In genomic region chr1:45913183-45913924, GRCh38 we compare ENCODE assay signal across 9 cellular contexts.
DNase-seq lines count a peak whose midpoint lies in the region; ATAC-seq, FAIRE-seq and TF ChIP-seq lines count a peak whose summit lies in the region.
"Had no signal": no experiment of that assay in that cellular context is flagged by ENCODE, and none has a peak within 500 bp of the region (broad histone marks: within the 10 kb centered on the region; RNA-seq: fewer than 3 reads in every experiment).

No MANE protein-coding gene starts in this region.

- H3K36me3 Mint-ChIP-seq in WTC11: no peaks in the 10 kb centered on the region

- intact Hi-C loops in left ventricle myocardium inferior (cut with micrococcal nuclease): no loop called here

- H3K36me3 ChIP-seq in left ventricle myocardium inferior (peaks cover 9% of the 10 kb centered on the region), small intestine (ENCODE audit: control insufficient read depth in 2 of 2, insufficient read depth in 2 of 2, low read length in 2 of 2) (no peaks in the 10 kb centered on the region)

- peak; percentile 30 for ATAC-seq in WTC11

- POLR2A ChIA-PET in WTC11 (lab: Charles Lee): interaction anchor here (0.5 kb wide), 1 partner anchor 1253 kb away, joined by 4 read pairs; no protein-coding TSS in a partner anchor

- TF ChIP-seq CTCF in WTC11 (IDR thresholded peaks at IDR 0.05): no peak
- no peak for TF ChIP-seq CTCF in left ventricle myocardium inferior (IDR thresholded peaks at IDR 0.05; ENCODE audit: borderline replicate concordance)

- FAIRE-seq in small intestine (lab: Jason Lieb, UNC): no peak

- 48 to 66% (median 64%) methylated on average over 9 of the region's 9 CpGs for WGBS in small intestine, 3 donors

- H3K4me3 ChIP-seq in left ventricle myocardium inferior (peak overlapping the region; percentile 58), small intestine (ENCODE audit: low read depth in 1 of 2, low read length in 2 of 2) (no peak overlapping the region)

- DNase-seq in HCEC 1CT: peak; percentile 94
- DNase-seq in WTC11 (ENCODE audit: low spot score): no peak
- peak; percentile 50 for DNase-seq in left ventricle myocardium inferior
- peak; percentile 75 for DNase-seq in small intestine
- DNase-seq in activated effector memory CD4-positive, alpha-beta T cell treated with anti-CD3 and anti-CD28 coated beads, Interleukin-2, amount 50 U/mL, for 16 hours: no peak
- no peak for DNase-seq in DMS53 (lab: John Stamatoyannopoulos, UW)
- DNase-seq in NCI-H2171 (lab: John Stamatoyannopoulos, UW): no peak
- no peak for DNase-seq in DMS79 (lab: John Stamatoyannopoulos, UW)
- DNase-seq: NCI-H774 had no signal

- H3K27me3 Mint-ChIP-seq in WTC11 (ENCODE audit: low read depth): no peaks in the 10 kb centered on the region

- CTCF ChIA-PET in WTC11 (lab: Charles Lee): no interaction called here

- peak overlapping the region; percentile 38 for H3K27ac Mint-ChIP-seq in WTC11

- H3K27ac ChIP-seq in left ventricle myocardium inferior (replicated peaks) (peak overlapping the region; percentile 91), small intestine (ENCODE audit: low read depth in 1 of 2, low read length in 1 of 2) (peak overlapping the region in 1 of 2 donors; percentile 2)

- no peak overlapping the region for H3K4me3 Mint-ChIP-seq in WTC11

- no peaks in the 10 kb centered on the region for H3K27me3 ChIP-seq in left ventricle myocardium inferior (ENCODE audit: low read depth)
- no peaks in the 10 kb centered on the region for H3K27me3 ChIP-seq in small intestine (ENCODE audit: control insufficient read depth in 2 of 2, insufficient read depth in 2 of 2, low read length in 2 of 2)

- H3K4me1 Mint-ChIP-seq in WTC11: peaks cover 46% of the 10 kb centered on the region

- H3K9me3 ChIP-seq in left ventricle myocardium inferior (replicated peaks): no peaks in the 10 kb centered on the region
- H3K9me3 ChIP-seq in small intestine (ENCODE audit: control insufficient read depth, low read depth): no peaks in the 10 kb centered on the region

- no peaks in the 10 kb centered on the region for H3K9me3 Mint-ChIP-seq in WTC11

- H3K4me1 ChIP-seq in left ventricle myocardium inferior: peaks cover 41% of the 10 kb centered on the region
- H3K4me1 ChIP-seq in small intestine (ENCODE audit: control insufficient read depth in 2 of 2, insufficient read depth in 1 of 2, low read depth in 1 of 2, low read length in 1 of 2): peaks cover 3 to 4% of the 10 kb centered on the region in 2 donors

TF ChIP-seq in WTC11, 78 proteins besides CTCF, POLR2A, EP300 and RAD21:
- TF ChIP-seq NFYB (CRISPR knock-in tag; conservative IDR thresholded peaks at IDR 0.05; ENCODE audit: low read depth) (no peak), E2F1 (CRISPR knock-in tag; IDR thresholded peaks at IDR 0.05) (no peak), TEAD1 (CRISPR knock-in tag; IDR thresholded peaks at IDR 0.05) (no peak), SP1 (CRISPR knock-in tag; conservative IDR thresholded peaks at IDR 0.05) (no peak), JUN (CRISPR knock-in tag; IDR thresholded peaks at IDR 0.05) (no peak), SMAD3 (CRISPR knock-in tag; IDR thresholded peaks at IDR 0.05; ENCODE audit: borderline replicate concordance) (no peak), NR2C2 (CRISPR knock-in tag; IDR thresholded peaks at IDR 0.05) (no peak), ETV6 (CRISPR knock-in tag; IDR thresholded peaks at IDR 0.05) (no peak), ATF2 (CRISPR knock-in tag; IDR thresholded peaks at IDR 0.05; ENCODE audit: borderline replicate concordance, low read depth) (no peak), ZBTB21 (CRISPR knock-in tag; IDR thresholded peaks at IDR 0.05; ENCODE audit: borderline replicate concordance) (no peak), ZNF317 (CRISPR knock-in tag; IDR thresholded peaks at IDR 0.05; ENCODE audit: borderline replicate concordance, low read depth) (no peak), ZNF512 (CRISPR knock-in tag; IDR thresholded peaks at IDR 0.05; ENCODE audit: borderline replicate concordance) (no peak), HMGA2 (CRISPR knock-in tag; IDR thresholded peaks at IDR 0.05) (no peak), GTF2I (CRISPR knock-in tag; conservative IDR thresholded peaks at IDR 0.05) (no peak), ZNF232 (CRISPR knock-in tag; IDR thresholded peaks at IDR 0.05) (no peak), IRF2 (CRISPR knock-in tag; IDR thresholded peaks at IDR 0.05; ENCODE audit: borderline replicate concordance, low read depth) (no peak)
- TF ChIP-seq, protein P1, sequence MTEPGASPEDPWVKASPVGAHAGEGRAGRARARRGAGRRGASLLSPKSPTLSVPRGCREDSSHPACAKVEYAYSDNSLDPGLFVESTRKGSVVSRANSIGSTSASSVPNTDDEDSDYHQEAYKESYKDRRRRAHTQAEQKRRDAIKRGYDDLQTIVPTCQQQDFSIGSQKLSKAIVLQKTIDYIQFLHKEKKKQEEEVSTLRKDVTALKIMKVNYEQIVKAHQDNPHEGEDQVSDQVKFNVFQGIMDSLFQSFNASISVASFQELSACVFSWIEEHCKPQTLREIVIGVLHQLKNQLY (CRISPR knock-in tag; IDR thresholded peaks at IDR 0.05): no peak
TF ChIP-seq in WTC11: peak in this region for 0.

Comparison
In these comparisons a context has a peak if more than half of its experiments do, and no peak if none do; other contexts are left out.
1. DNase-seq: peak in HCEC 1CT (single experiment), left ventricle myocardium inferior (single experiment) and small intestine (single experiment); none in WTC11 (single experiment), activated effector memory CD4-positive, alpha-beta T cell treated with anti-CD3 and anti-CD28 coated beads, Interleukin-2, amount 50 U/mL, for 16 hours (single experiment), DMS53 (single experiment), NCI-H2171 (single experiment) and DMS79 (single experiment).